Comparison of ENCODE assay signal across 10 cellular contexts in the genomic region with DNA sequence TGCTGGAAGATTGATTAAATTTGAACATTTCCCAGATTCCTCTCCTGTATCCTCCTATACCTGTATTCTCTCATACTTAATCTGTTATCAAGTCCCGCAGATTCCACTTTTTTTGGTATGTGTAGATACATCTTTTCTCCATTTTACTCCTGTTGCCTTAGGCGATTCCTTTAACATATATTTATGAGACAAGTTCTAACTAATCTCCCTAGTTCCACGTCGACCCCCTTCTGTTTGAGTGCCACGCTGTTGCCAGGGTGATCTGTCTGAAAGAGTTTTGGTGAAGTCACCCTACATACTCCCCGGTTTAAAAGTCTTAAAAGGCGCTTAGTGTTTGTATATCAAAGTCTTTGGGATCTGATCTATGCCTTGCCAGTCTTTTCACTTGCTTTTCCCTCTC. TPM values are rescaled to one million over a fixed set of nuclear protein-coding genes. Genes with fewer than 3 reads are reported as not detected.
DNase-seq lines count a peak whose midpoint lies in the region; TF ChIP-seq lines count a peak whose summit lies in the region.
"Had no signal": no experiment of that assay in that cellular context is flagged by ENCODE, and none has a peak within 500 bp of the region (broad histone marks: within the 10 kb centered on the region; RNA-seq: fewer than 3 reads in every experiment).

No MANE protein-coding gene starts in this region.

- no peaks in the 10 kb centered on the region for H3K4me1 ChIP-seq in breast epithelium
- H3K4me1 ChIP-seq in mesendoderm (ENCODE audit: control insufficient read depth, low read depth, low read length), result no peaks in the 10 kb centered on the region
- H3K4me1 ChIP-seq in sigmoid colon, result peaks cover 0 to 51% (median 15%) of the 10 kb centered on the region in 4 donors
- H3K4me1 ChIP-seq in stomach, result peaks cover 0 to 58% (median 20%) of the 10 kb centered on the region in 4 donors

- H2BK15ac ChIP-seq in mesendoderm (replicated peaks; ENCODE audit: low read depth), result no peak overlapping the region

- H3K9me3 Mint-ChIP-seq in IgD-negative memory B cell, result no peaks in the 10 kb centered on the region

- H3K9me3 ChIP-seq in breast epithelium (no peaks in the 10 kb centered on the region), sigmoid colon (no peaks in the 10 kb centered on the region), stomach (peaks cover 0 to 4% (median 0%) of the 10 kb centered on the region in 4 donors)

- no peak overlapping the region for H4K8ac ChIP-seq in mesendoderm (ENCODE audit: low read depth, low read length)

- H2AK5ac ChIP-seq in mesendoderm (ENCODE audit: low read length), result no peak overlapping the region

- CTCF ChIA-PET in AG04449 (lab: Yijun Ruan, JAX), result no interaction called here

- WGBS in mesendoderm (ENCODE audit: extremely low coverage, insufficient coverage, low lambda C conversion rate), result no CpG with 5 or more reads among the region's 7 CpGs
- 52 to 63% methylated on average over 7 of the region's 7 CpGs for WGBS in sigmoid colon, 2 donors
- WGBS in stomach, 5 donors, result 19 to 45% (median 34%) methylated on average over 7 of the region's 7 CpGs

- H2BK5ac ChIP-seq in mesendoderm (ENCODE audit: low read length), result no peak overlapping the region

- intact Hi-C loops in breast epithelium (cut with DNase I; ENCODE audit: low total_unique reads), result no loop called here
- intact Hi-C loops in sigmoid colon (cut with DNase I), result loop anchor here (10.0 kb wide), 1 partner anchor 524 kb away; the partner anchor contains the start of gene ZMAT1
- intact Hi-C loops in stomach (cut with DNase I; ENCODE audit: low total_unique reads), result no loop called here

- H3K79me2 ChIP-seq in mesendoderm (ENCODE audit: control insufficient read depth, insufficient read depth, low read length), result peaks cover 25% of the 10 kb centered on the region

- no peaks in the 10 kb centered on the region for H3K27me3 Mint-ChIP-seq in IgD-negative memory B cell

- no peak overlapping the region for H3K56ac ChIP-seq in mesendoderm (ENCODE audit: low read length)

- H3K4ac ChIP-seq in mesendoderm (ENCODE audit: low read depth, low read length), result no peak overlapping the region

- TF ChIP-seq POLR2A in breast epithelium (IDR thresholded peaks at IDR 0.05) (no peak), sigmoid colon (IDR thresholded peaks at IDR 0.05) (no peak), stomach (IDR thresholded peaks at IDR 0.05) (no peak)

- no peak overlapping the region for H3K4me2 ChIP-seq in mesendoderm (ENCODE audit: low read length)

- POLR2A ChIA-PET in AG04449 (lab: Yijun Ruan, JAX), result no interaction called here

- peaks cover 4% of the 10 kb centered on the region for H3K36me3 Mint-ChIP-seq in IgD-negative memory B cell

- no peaks in the 10 kb centered on the region for H3K36me3 ChIP-seq in breast epithelium
- no peaks in the 10 kb centered on the region for H3K36me3 ChIP-seq in mesendoderm (ENCODE audit: control insufficient read depth, insufficient read depth, low read length)
- H3K36me3 ChIP-seq in sigmoid colon, result peaks cover 0 to 19% (median 0%) of the 10 kb centered on the region in 4 donors
- H3K36me3 ChIP-seq in stomach, result peaks cover 3 to 21% (median 14%) of the 10 kb centered on the region in 4 donors

- H3K27ac Mint-ChIP-seq in IgD-negative memory B cell, result peak overlapping the region in 1 of 3 donors; percentile 82

- H3K23ac ChIP-seq in mesendoderm (ENCODE audit: low read length), result no peak overlapping the region

- H3K4me3 ChIP-seq in AG04449 (ENCODE audit: low read depth, low read length) (peak overlapping the region; percentile 3; the same call in 1 of the 2 replicates), breast epithelium (peak overlapping the region in 2 of 3 donors; percentile 1 to 80), mesendoderm (ENCODE audit: low read length) (no peak overlapping the region), sigmoid colon (peak overlapping the region in 1 of 4 donors; percentile 60), stomach (peak overlapping the region in 2 of 4 donors; percentile 44 to 51)

- H3K79me1 ChIP-seq in mesendoderm (ENCODE audit: low read length), result peaks cover 2% of the 10 kb centered on the region

- peak overlapping the region; percentile 30 to 76 (median 61) for H3K4me3 Mint-ChIP-seq in IgD-negative memory B cell

- peaks cover 20 to 37% (median 26%) of the 10 kb centered on the region in 3 donors for H3K4me1 Mint-ChIP-seq in IgD-negative memory B cell

- H3K27ac ChIP-seq in breast epithelium (peak overlapping the region; percentile 1 to 19), mesendoderm (ENCODE audit: low read depth, low read length) (no peak overlapping the region), sigmoid colon (peak overlapping the region in 2 of 4 donors; percentile 90 to 91), stomach (peak overlapping the region in 2 of 5 donors; percentile 17 to 62)

- DNase-seq in AG04449 (ENCODE audit: low read depth, low spot score) (no peak), breast epithelium (ENCODE audit: low spot score in 2 of 2) (no peak), mesendoderm (peak; percentile 31), sigmoid colon (no peak), stomach (no peak)
- no peak for DNase-seq in activated effector memory CD4-positive, alpha-beta T cell treated with Interleukin-2 at 50 U/mL for 16 hours
- no peak for DNase-seq in activated CD8-positive, alpha-beta memory T cell treated with anti-CD3 and anti-CD28 coated beads, Interleukin-2, amount 50 U/mL, for 48 hours
- DNase-seq: NCI-H1436 treated with DMSO at 0.1 percent for 48 hours had no signal

- TF ChIP-seq CTCF in AG04449 (IDR thresholded peaks at IDR 0.05; ENCODE audit: insufficient read depth, low read length, missing control alignments) (no peak), breast epithelium (IDR thresholded peaks at IDR 0.05) (no peak), sigmoid colon (IDR thresholded peaks at IDR 0.05) (no peak), stomach (IDR thresholded peaks at IDR 0.05) (no peak)

- no peak overlapping the region for H2BK120ac ChIP-seq in mesendoderm (ENCODE audit: low read depth, low read length)

- no peak overlapping the region for H3K18ac ChIP-seq in mesendoderm (ENCODE audit: low read length)

- H3K9ac ChIP-seq in mesendoderm (ENCODE audit: low read length), result no peak overlapping the region

- H3K27me3 ChIP-seq in breast epithelium (peaks cover 0 to 12% of the 10 kb centered on the region in 2 donors), mesendoderm (ENCODE audit: insufficient read depth, low read length, poor library complexity) (no peaks in the 10 kb centered on the region), sigmoid colon (no peaks in the 10 kb centered on the region), stomach (no peaks in the 10 kb centered on the region)

- no peak overlapping the region for H4K5ac ChIP-seq in mesendoderm (ENCODE audit: low read length)

- no peak for TF ChIP-seq EP300 in sigmoid colon (IDR thresholded peaks at IDR 0.05)
- no peak for TF ChIP-seq EP300 in stomach (IDR thresholded peaks at IDR 0.05)

RNA-seq across cellular contexts. Expression of gene HNRNPH2, which starts 2.4 kb away (rescaled TPM):
- polyA plus RNA-seq in IgD-negative memory B cell (74.2 TPM), sigmoid colon (10 to 100 TPM; 56.5 to 66.4 (median 64.7) TPM), stomach (10 to 100 TPM; 31.6 to 53.5 (median 46.1) TPM)
- total RNA-seq in breast epithelium (10 to 100 TPM; 48.5 to 83.9 (median 66.2) TPM), sigmoid colon (10 to 100 TPM; 38.8 to 51.0 (median 47.2) TPM), stomach (10 to 100 TPM in 4 of 5 donors, 1 to 10 TPM in 1; 5.5 to 98.4 (median 15.2) TPM)
- 54.7 TPM for polyA plus RNA-seq in mesendoderm (2013, experiment 1 of 2)
- 53.0 TPM for polyA plus RNA-seq in mesendoderm (2013, experiment 2 of 2)

RNA-seq across cellular contexts. Expression of gene GLA, which starts 2.7 kb away (rescaled TPM):
- polyA plus RNA-seq in IgD-negative memory B cell (17.9 TPM), sigmoid colon (10 to 100 TPM in 2 of 3 donors, 1 to 10 TPM in 1; 6.0 to 24.0 (median 23.2) TPM), stomach (10 to 100 TPM in 2 of 3 donors, 1 to 10 TPM in 1; 8.1 to 25.6 (median 18.6) TPM)
- total RNA-seq in breast epithelium (10 to 100 TPM; 20.5 to 43.0 (median 31.5) TPM), sigmoid colon (10 to 100 TPM in 3 of 4 donors, 1 to 10 TPM in 1; 9.7 to 15.3 (median 13.0) TPM), stomach (10 to 100 TPM in 2 of 5 donors, 1 to 10 TPM in 2, not detected in 1; 6.4 to 19.6 (median 12.7) TPM)
- 31.3 TPM for polyA plus RNA-seq in mesendoderm (2013, experiment 1 of 2)
- polyA plus RNA-seq in mesendoderm (2013, experiment 2 of 2), result 32.2 TPM

RNA-seq across cellular contexts. Expression of gene RPL36A, which starts 19.6 kb away (rescaled TPM):
- polyA plus RNA-seq in IgD-negative memory B cell (2,145 TPM), sigmoid colon (1,000 to 10,000 TPM; 1,854 to 3,258 (median 2,959) TPM), stomach (1,000 to 10,000 TPM; 2,307 to 3,486 (median 2,694) TPM)
- total RNA-seq in breast epithelium (100 to 1,000 TPM; 503 to 954 (median 526) TPM), sigmoid colon (1,000 to 10,000 TPM in 2 of 4 donors, 100 to 1,000 TPM in 2; 753 to 2,539 (median 1,366) TPM), stomach (1,000 to 10,000 TPM in 2 of 5 donors, 100 to 1,000 TPM in 3; 555 to 1,097 (median 872) TPM)
- 3,648 TPM for polyA plus RNA-seq in mesendoderm (2013, experiment 1 of 2)
- polyA plus RNA-seq in mesendoderm (2013, experiment 2 of 2), result 3,664 TPM

RNA-seq across cellular contexts. Expression of gene BTK, which starts 24.5 kb away (rescaled TPM):
- polyA plus RNA-seq in IgD-negative memory B cell (113 TPM), sigmoid colon (10 to 100 TPM in 1 of 3 donors, 1 to 10 TPM in 2; 4.2 to 23.2 (median 5.4) TPM), stomach (1 to 10 TPM; 2.6 to 4.9 (median 3.2) TPM)
- total RNA-seq in breast epithelium (10 to 100 TPM in 1 of 3 donors, 1 to 10 TPM in 2; 3.9 to 19.7 (median 7.9) TPM), sigmoid colon (1 to 10 TPM; 4.2 to 8.6 (median 6.1) TPM), stomach (1 to 10 TPM in 3 of 5 donors, not detected in 2; 1.3 to 8.7 (median 2.4) TPM)
- 0.08 TPM for polyA plus RNA-seq in mesendoderm (2013, experiment 1 of 2)
- 0.13 TPM for polyA plus RNA-seq in mesendoderm (2013, experiment 2 of 2)
- total RNA-seq: lung microvascular endothelial cell had no signal
